In the genomic region with DNA sequence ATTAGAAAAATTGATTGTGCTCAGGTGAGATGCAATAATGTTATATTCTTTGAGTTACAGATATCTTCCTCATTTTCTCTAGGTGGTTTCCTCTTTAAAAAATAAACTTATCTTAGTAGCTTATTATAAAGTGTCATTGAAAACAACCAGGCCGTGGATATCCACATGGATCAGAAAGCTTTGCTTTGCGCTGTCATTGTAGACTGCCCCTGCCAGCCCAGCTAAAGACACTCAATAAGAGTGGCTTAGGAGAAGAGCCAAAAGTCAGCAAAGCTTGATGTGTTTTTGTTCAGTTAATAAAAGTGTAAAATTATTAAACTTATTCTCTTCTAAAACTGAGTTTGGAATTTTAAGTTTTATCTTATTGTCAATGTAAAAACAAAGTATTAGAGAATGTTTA, we compare ENCODE assay signal across 32 cellular contexts.
"Had no signal": no experiment of that assay in that cellular context is flagged by ENCODE, and none has a peak within 500 bp of the region (broad histone marks: within the 10 kb centered on the region; RNA-seq: fewer than 3 reads in every experiment).

No MANE protein-coding gene starts in this region.

- H3K9me3 ChIP-seq: adrenal gland, body of pancreas, breast epithelium had no signal

- H3K27me3 ChIP-seq: adrenal gland, body of pancreas, brain microvascular endothelial cell, breast epithelium had no signal

- H3K4me1 ChIP-seq: adrenal gland, breast epithelium had no signal

- ATAC-seq: activated CD8-positive, alpha-beta T cell treated with anti-CD3 and anti-CD28 coated beads for 36 hours; activated naive CD4-positive, alpha-beta T cell treated with anti-CD3 and anti-CD28 coated beads, Interleukin-2, amount 50 U/mL, for 72 hours; activated T-cell treated with anti-CD3 and anti-CD28 coated beads, Interleukin-2, amount 50 U/mL, for 4 hours; activated T-cell treated with anti-CD3 and anti-CD28 coated beads, Interleukin-2, amount 50 U/mL, for 72 hours; activated T-helper 17 cell treated with anti-CD3 and anti-CD28 coated beads, Interleukin-2, amount 50 U/mL, for 72 hours; body of pancreas had no signal

- DNase-seq: activated B cell treated with CpG ODN at 0.5 μM for 24 hours; activated CD4-positive, alpha-beta memory T cell treated with anti-CD3 and anti-CD28 coated beads for 36 hours; activated CD4-positive, alpha-beta T cell treated with anti-CD3 and anti-CD28 coated beads for 4 hours; activated CD4-positive, alpha-beta T cell treated with anti-CD3 and anti-CD28 coated beads, Interleukin-2, amount 10 ng/mL, durations not matched to agents 24 days and 14 days; activated CD4-positive, alpha-beta T cell treated with anti-CD3 and anti-CD28 coated beads, Interleukin-2, amount 50 U/mL, for 1 hour; activated CD4-positive, alpha-beta T cell treated with anti-CD3 and anti-CD28 coated beads, Interleukin-2, amount 50 U/mL, for 4 hours; activated CD4-positive, CD25-positive, alpha-beta regulatory T cell treated with anti-CD3 and anti-CD28 coated beads, Interleukin-2, amount 50 U/mL, for 72 hours; activated CD8-positive, alpha-beta memory T cell treated with anti-CD3 and anti-CD28 coated beads, Interleukin-2, amount 50 U/mL, for 4 hours; activated CD8-positive, alpha-beta T cell treated with anti-CD3 and anti-CD28 coated beads for 36 hours; activated effector memory CD4-positive, alpha-beta T cell treated with anti-CD3 and anti-CD28 coated beads, Interleukin-2, amount 50 U/mL, for 16 hours; activated gamma-delta T cell treated with Interleukin-2 at 50 U/mL for 16 hours; activated naive CD4-positive, alpha-beta T cell; activated naive CD4-positive, alpha-beta T cell treated with anti-CD3 and anti-CD28 coated beads for 36 hours; activated naive CD4-positive, alpha-beta T cell treated with anti-CD3 and anti-CD28 coated beads, Interleukin-2, amount 50 U/mL, for 16 hours; activated naive CD8-positive, alpha-beta T cell treated with anti-CD3 and anti-CD28 coated beads for 36 hours; activated T-cell treated with anti-CD3 and anti-CD28 coated beads for 4 hours; activated T-cell treated with anti-CD3 and anti-CD28 coated beads, Interleukin-2, amount 50 U/mL, for 1 hour; activated T-cell treated with anti-CD3 and anti-CD28 coated beads, Interleukin-2, amount 50 U/mL, for 4 hours; activated T-cell treated with anti-CD3 and anti-CD28 coated beads, Interleukin-2, amount 50 U/mL, for 72 hours; adrenal gland; amniotic stem cell; aorta; body of pancreas; brain microvascular endothelial cell; central memory CD4-positive, alpha-beta T cell; T-helper 2 cell; T-helper 9 cell had no signal

- H3K4me3 ChIP-seq: adrenal gland, body of pancreas, breast epithelium had no signal

- H3K27ac ChIP-seq: adrenal gland, body of pancreas, brain microvascular endothelial cell, breast epithelium, VCaP had no signal

- FAIRE-seq: TTC549 had no signal
